ENCODE assay signal across 28 cellular contexts in genomic region chr1:87829360-87829759, GRCh38.
DNase-seq lines count a peak whose midpoint lies in the region; ATAC-seq and TF ChIP-seq lines count a peak whose summit lies in the region.
"Had no signal": no experiment of that assay in that cellular context is flagged by ENCODE, and none has a peak within 500 bp of the region (broad histone marks: within the 10 kb centered on the region; RNA-seq: fewer than 3 reads in every experiment).

No MANE protein-coding gene starts in this region.

- no peaks in the 10 kb centered on the region for H3K27me3 ChIP-seq in GM06990 (replicated peaks; ENCODE audit: control insufficient read depth, insufficient read depth, low read length)
- H3K27me3 ChIP-seq: esophagus squamous epithelium, pancreas, stomach, thyroid gland had no signal

- ATAC-seq in GM19395 (IDR thresholded peaks at IDR 0.05; ENCODE audit: unreplicated experiment) (peak; percentile 51), HG02588 (IDR thresholded peaks at IDR 0.05; ENCODE audit: unreplicated experiment) (peak; percentile 49), HG03354 (IDR thresholded peaks at IDR 0.05; ENCODE audit: poor library complexity, severe bottlenecking, unreplicated experiment) (peak; percentile 79), GM21390 (IDR thresholded peaks at IDR 0.05; ENCODE audit: unreplicated experiment) (no peak), GM18505 (IDR thresholded peaks at IDR 0.05; ENCODE audit: unreplicated experiment) (no peak), GM18867 (IDR thresholded peaks at IDR 0.05; ENCODE audit: unreplicated experiment) (no peak)
- ATAC-seq: activated CD8-positive, alpha-beta T cell treated with anti-CD3 and anti-CD28 coated beads, Interleukin-2, amount 10 ng/mL, durations not matched to agents 7 days and 5 days; left cardiac atrium; pancreas had no signal

- DNase-seq in GM06990 (ENCODE audit: extremely low read depth, insufficient read length): peak; percentile 15
- no peak for DNase-seq in GM20000 (ENCODE audit: low spot score)
- DNase-seq: activated CD8-positive, alpha-beta T cell treated with anti-CD3 and anti-CD28 coated beads, Interleukin-2, amount 10 ng/mL, durations not matched to agents 7 days and 5 days; activated effector memory CD4-positive, alpha-beta T cell treated with Interleukin-2 at 50 U/mL for 16 hours; activated naive CD8-positive, alpha-beta T cell treated with anti-CD3 and anti-CD28 coated beads, Interleukin-2, amount 10 ng/mL, durations not matched to agents 7 days and 5 days; Calu3; DND-41; esophagus squamous epithelium; foreskin melanocyte; left cardiac atrium; mammary epithelial cell; NCI-H1417 treated with DMSO at 0.1 percent for 48 hours; NCI-H446; OCI-M1; pancreas; retina; SK-N-SH; stimulated activated CD4-positive, alpha-beta T cell treated with anti-CD3 and anti-CD28 coated beads, Interleukin-1b, Interleukin-23, amount 100 ng/mL, for 48 hours; stomach; thyroid gland had no signal

- TF ChIP-seq CTCF in GM06990 (IDR thresholded peaks at IDR 0.05; ENCODE audit: insufficient read depth, low read length, poor library complexity, severe bottlenecking) (no peak), GM20000 (IDR thresholded peaks at IDR 0.05; ENCODE audit: extremely low read depth, missing control alignments) (no peak)

- TF ChIP-seq POLR2A in GM18505 (IDR thresholded peaks at IDR 0.05; ENCODE audit: borderline replicate concordance, extremely low read depth, insufficient read depth, insufficient read length): no peak

- no peaks in the 10 kb centered on the region for H3K36me3 ChIP-seq in GM06990 (ENCODE audit: control insufficient read depth, insufficient read depth, low read length)
- H3K36me3 ChIP-seq: esophagus squamous epithelium, HAP-1, pancreas, stomach, thyroid gland had no signal

- no peak overlapping the region for H3K4me3 ChIP-seq in GM06990 (replicated peaks; ENCODE audit: low read depth, low read length)
- H3K4me3 ChIP-seq: esophagus squamous epithelium, HAP-1, pancreas, skin epidermis, stomach, thyroid gland had no signal

Comparison
In these comparisons a context has a peak if more than half of its experiments do, and no peak if none do; other contexts are left out.
1. ATAC-seq: peak in GM19395 (single experiment), HG02588 (single experiment) and HG03354 (single experiment); none in GM21390 (single experiment), GM18505 (single experiment) and GM18867 (single experiment).